Comparison of ENCODE assay signal across 8 cellular contexts in the genomic region with DNA sequence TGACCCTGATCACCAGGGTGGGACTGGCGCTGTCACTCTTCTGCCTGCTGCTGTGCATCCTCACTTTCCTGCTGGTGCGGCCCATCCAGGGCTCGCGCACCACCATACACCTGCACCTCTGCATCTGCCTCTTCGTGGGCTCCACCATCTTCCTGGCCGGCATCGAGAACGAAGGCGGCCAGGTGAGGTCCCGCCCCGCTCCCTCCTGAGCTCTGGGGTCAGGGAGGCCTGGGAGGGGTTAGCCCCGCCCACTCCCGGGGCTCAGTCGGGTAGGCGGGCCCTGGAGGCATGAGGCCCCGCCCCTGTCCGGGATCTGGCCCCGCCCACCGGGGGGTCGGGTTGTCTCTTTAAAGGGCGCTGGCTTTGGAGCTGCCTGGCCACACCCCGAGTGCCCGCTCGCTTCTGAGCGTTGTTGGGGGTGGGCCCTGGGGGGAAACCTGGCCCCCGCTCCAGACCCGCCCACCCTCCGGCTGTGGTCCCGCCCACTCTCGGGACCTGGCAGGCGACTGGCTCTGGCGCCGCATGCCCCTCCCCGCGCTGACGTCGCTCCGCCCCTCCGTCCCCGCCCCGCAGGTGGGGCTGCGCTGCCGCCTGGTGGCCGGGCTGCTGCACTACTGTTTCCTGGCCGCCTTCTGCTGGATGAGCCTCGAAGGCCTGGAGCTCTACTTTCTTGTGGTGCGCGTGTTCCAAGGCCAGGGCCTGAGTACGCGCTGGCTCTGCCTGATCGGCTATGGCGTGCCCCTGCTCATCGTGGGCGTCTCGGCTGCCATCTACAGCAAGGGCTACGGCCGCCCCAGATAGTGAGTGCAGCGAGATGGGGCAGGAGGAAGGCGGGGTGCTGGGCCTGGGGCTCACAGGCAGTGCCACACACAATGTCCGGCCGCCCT. TPM values are rescaled to one million over a fixed set of nuclear protein-coding genes. Genes with fewer than 3 reads are reported as not detected.
DNase-seq lines count a peak whose midpoint lies in the region; ATAC-seq and TF ChIP-seq lines count a peak whose summit lies in the region.

No MANE protein-coding gene starts in this region.

- no peak overlapping the region for H3K18ac ChIP-seq in mesendoderm (ENCODE audit: low read length)

- H2AK5ac ChIP-seq in mesendoderm (ENCODE audit: low read length), result no peak overlapping the region

- CTCF ChIA-PET in activated CD8-positive, alpha-beta memory T cell treated with anti-CD3 and anti-CD28 coated beads, Interleukin-2, amount 10 ng/mL, durations not matched to agents 7 days and 5 days (lab: Charles Lee), result interaction anchor here (0.6 to 14.1 kb wide), 24 partner anchors 10 to 269 kb away, joined by 3 to 211 read pairs (median 6); partner anchors contain the start of genes ADGRE5 and ASF1B

- no peak overlapping the region for H4K8ac ChIP-seq in mesendoderm (ENCODE audit: low read depth, low read length)

- no peaks in the 10 kb centered on the region for H3K4me1 ChIP-seq in endodermal cell (ENCODE audit: control insufficient read depth, insufficient read depth, low read length)
- no peaks in the 10 kb centered on the region for H3K4me1 ChIP-seq in mesendoderm (ENCODE audit: control insufficient read depth, low read depth, low read length)

- peak; percentile 40 for TF ChIP-seq POLR2A in GM18951 (IDR thresholded peaks at IDR 0.05; ENCODE audit: extremely low read depth, insufficient read depth, insufficient read length)

- DNase-seq in AG08395 (ENCODE audit: low spot score), result peak; percentile 93
- peak; percentile 74 to 86 for DNase-seq in NOMO-1 (lab: John Stamatoyannopoulos, UW; ENCODE audit: unreplicated experiment in 2 of 2)
- peak; percentile 94 for DNase-seq in activated CD8-positive, alpha-beta memory T cell treated with anti-CD3 and anti-CD28 coated beads, Interleukin-2, amount 10 ng/mL, durations not matched to agents 7 days and 5 days
- DNase-seq in endodermal cell, result peak; percentile 100
- peak; percentile 99 for DNase-seq in mesendoderm
- peak; percentile 85 for DNase-seq in stimulated activated CD8-positive, alpha-beta memory T cell treated with anti-CD3 and anti-CD28 coated beads, Interleukin-15, amount 100 ng/mL, for 24 hours (ENCODE audit: low read depth)

- peak overlapping the region; percentile 9 for H3K23ac ChIP-seq in mesendoderm (ENCODE audit: low read length)

- H2BK5ac ChIP-seq in mesendoderm (ENCODE audit: low read length), result no peak overlapping the region

- H3K9ac ChIP-seq in endodermal cell (ENCODE audit: extremely low read depth, low read length, poor library complexity, severe bottlenecking), result no peak overlapping the region
- peak overlapping the region; percentile 65 for H3K9ac ChIP-seq in mesendoderm (ENCODE audit: low read length)

- H3K36me3 ChIP-seq in endodermal cell (ENCODE audit: control insufficient read depth, insufficient read depth, low read length), result peaks cover 31% of the 10 kb centered on the region
- H3K36me3 ChIP-seq in mesendoderm (ENCODE audit: control insufficient read depth, insufficient read depth, low read length), result peaks cover 11% of the 10 kb centered on the region

- 1 to 11% methylated on average over 26 to 61 of the region's 61 CpGs for WGBS in endodermal cell (ENCODE audit: insufficient coverage in 1 of 2, insufficient read length in 1 of 2), 2 experiments
- no CpG with 5 or more reads among the region's 61 CpGs for WGBS in mesendoderm (ENCODE audit: extremely low coverage, insufficient coverage, low lambda C conversion rate)

- H3K79me2 ChIP-seq in mesendoderm (ENCODE audit: control insufficient read depth, insufficient read depth, low read length), result no peaks in the 10 kb centered on the region

- no peak overlapping the region for H4K5ac ChIP-seq in mesendoderm (ENCODE audit: low read length)

- no peaks in the 10 kb centered on the region for H3K9me3 ChIP-seq in endodermal cell (ENCODE audit: control insufficient read depth, low read length)

- peak overlapping the region; percentile 52 for H3K27ac Mint-ChIP-seq in activated CD8-positive, alpha-beta memory T cell treated with anti-CD3 and anti-CD28 coated beads, Interleukin-2, amount 10 ng/mL, durations not matched to agents 7 days and 5 days
- H3K27ac Mint-ChIP-seq in endodermal cell, result peak overlapping the region; percentile 92

- H3K27ac ChIP-seq in endodermal cell (ENCODE audit: low read depth, low read length) (peak overlapping the region; percentile 63), mesendoderm (ENCODE audit: low read depth, low read length) (peak overlapping the region; percentile 39)

- no peak overlapping the region for H3K4ac ChIP-seq in mesendoderm (ENCODE audit: low read depth, low read length)

- no peak overlapping the region for H3K4me3 Mint-ChIP-seq in activated CD8-positive, alpha-beta memory T cell treated with anti-CD3 and anti-CD28 coated beads, Interleukin-2, amount 10 ng/mL, durations not matched to agents 7 days and 5 days
- peak overlapping the region; percentile 53 for H3K4me3 Mint-ChIP-seq in endodermal cell

- H3K27me3 Mint-ChIP-seq in activated CD8-positive, alpha-beta memory T cell treated with anti-CD3 and anti-CD28 coated beads, Interleukin-2, amount 10 ng/mL, durations not matched to agents 7 days and 5 days, result no peaks in the 10 kb centered on the region
- H3K27me3 Mint-ChIP-seq in endodermal cell (ENCODE audit: insufficient read depth), result no peaks in the 10 kb centered on the region

- peaks cover 38% of the 10 kb centered on the region for H3K4me1 Mint-ChIP-seq in activated CD8-positive, alpha-beta memory T cell treated with anti-CD3 and anti-CD28 coated beads, Interleukin-2, amount 10 ng/mL, durations not matched to agents 7 days and 5 days
- peaks cover 3% of the 10 kb centered on the region for H3K4me1 Mint-ChIP-seq in endodermal cell

- H3K36me3 Mint-ChIP-seq in activated CD8-positive, alpha-beta memory T cell treated with anti-CD3 and anti-CD28 coated beads, Interleukin-2, amount 10 ng/mL, durations not matched to agents 7 days and 5 days, result peaks cover 72% of the 10 kb centered on the region
- peaks cover 32% of the 10 kb centered on the region for H3K36me3 Mint-ChIP-seq in endodermal cell (ENCODE audit: low read depth)

- H3K79me1 ChIP-seq in mesendoderm (ENCODE audit: low read length), result no peaks in the 10 kb centered on the region

- H2BK120ac ChIP-seq in mesendoderm (ENCODE audit: low read depth, low read length), result no peak overlapping the region

- H3K4me2 ChIP-seq in mesendoderm (ENCODE audit: low read length), result peak overlapping the region; percentile 92

- TF ChIP-seq CTCF in endodermal cell (conservative IDR thresholded peaks at IDR 0.05), result peak; percentile 97

- no peak overlapping the region for H2BK15ac ChIP-seq in mesendoderm (replicated peaks; ENCODE audit: low read depth)

- H3K27me3 ChIP-seq in endodermal cell (ENCODE audit: control insufficient read depth, insufficient read depth, low read length, poor library complexity, severe bottlenecking), result no peaks in the 10 kb centered on the region
- H3K27me3 ChIP-seq in mesendoderm (ENCODE audit: insufficient read depth, low read length, poor library complexity), result no peaks in the 10 kb centered on the region

- in situ Hi-C loops in GM18951 (cut with MboI; ENCODE audit: low sequenced_read_pairs, unreplicated experiment), result no loop called here

- H3K56ac ChIP-seq in mesendoderm (ENCODE audit: low read length), result peak overlapping the region; percentile 86

- no peaks in the 10 kb centered on the region for H3K9me3 Mint-ChIP-seq in activated CD8-positive, alpha-beta memory T cell treated with anti-CD3 and anti-CD28 coated beads, Interleukin-2, amount 10 ng/mL, durations not matched to agents 7 days and 5 days (ENCODE audit: low read depth)
- no peaks in the 10 kb centered on the region for H3K9me3 Mint-ChIP-seq in endodermal cell

- H3K4me3 ChIP-seq in endodermal cell (ENCODE audit: low read length) (peak overlapping the region; percentile 65), mesendoderm (ENCODE audit: low read length) (no peak overlapping the region)

- ATAC-seq in HG03442 (IDR thresholded peaks at IDR 0.05; ENCODE audit: unreplicated experiment), result peak; percentile 54
- ATAC-seq in activated CD8-positive, alpha-beta memory T cell treated with anti-CD3 and anti-CD28 coated beads, Interleukin-2, amount 10 ng/mL, durations not matched to agents 7 days and 5 days, result peak; percentile 80

RNA-seq across cellular contexts. Expression of gene DDX39A, which starts 13.1 kb away (rescaled TPM):
- 100 to 1,000 TPM; 273 to 311 TPM for total RNA-seq in activated CD8-positive, alpha-beta memory T cell treated with anti-CD3 and anti-CD28 coated beads, Interleukin-2, amount 10 ng/mL, durations not matched to agents 7 days and 5 days
- 10 to 100 TPM; 82.5 to 86.1 TPM for total RNA-seq in endodermal cell
- 96.1 TPM for polyA plus RNA-seq in endodermal cell (2013, experiment 1 of 2)
- 90.8 TPM for polyA plus RNA-seq in endodermal cell (2013, experiment 2 of 2)
- 147 TPM for polyA plus RNA-seq in mesendoderm (2013, experiment 1 of 2)
- 152 TPM for polyA plus RNA-seq in mesendoderm (2013, experiment 2 of 2)

RNA-seq across cellular contexts. Expression of gene ADGRE5, which starts 24.8 kb away (rescaled TPM):
- 100 to 1,000 TPM; 276 to 311 TPM for total RNA-seq in activated CD8-positive, alpha-beta memory T cell treated with anti-CD3 and anti-CD28 coated beads, Interleukin-2, amount 10 ng/mL, durations not matched to agents 7 days and 5 days
- total RNA-seq in endodermal cell, result 1 to 10 TPM in 1 of 2 donors, under 1 TPM in 1; 0.60 to 1.2 TPM
- 2.8 TPM for polyA plus RNA-seq in endodermal cell (2013, experiment 1 of 2)
- 2.3 TPM for polyA plus RNA-seq in endodermal cell (2013, experiment 2 of 2)
- 1.4 TPM for polyA plus RNA-seq in mesendoderm (2013, experiment 1 of 2)
- 1.7 TPM for polyA plus RNA-seq in mesendoderm (2013, experiment 2 of 2)

RNA-seq across cellular contexts. Expression of gene PKN1, which starts 27.1 kb away (rescaled TPM):
- total RNA-seq in activated CD8-positive, alpha-beta memory T cell treated with anti-CD3 and anti-CD28 coated beads, Interleukin-2, amount 10 ng/mL, durations not matched to agents 7 days and 5 days, result 100 to 1,000 TPM; 224 to 236 TPM
- 100 to 1,000 TPM; 103 to 141 TPM for total RNA-seq in endodermal cell
- polyA plus RNA-seq in endodermal cell (2013, experiment 1 of 2), result 89.7 TPM
- 76.1 TPM for polyA plus RNA-seq in endodermal cell (2013, experiment 2 of 2)
- 35.9 TPM for polyA plus RNA-seq in mesendoderm (2013, experiment 1 of 2)
- 37.9 TPM for polyA plus RNA-seq in mesendoderm (2013, experiment 2 of 2)

Comparison
In these comparisons a context has a peak if more than half of its experiments do, and no peak if none do; other contexts are left out.
1. RNA of gene ADGRE5, which starts 24.8 kb away (total RNA-seq): 276 to 311 TPM in activated CD8-positive, alpha-beta memory T cell treated with anti-CD3 and anti-CD28 coated beads, Interleukin-2, amount 10 ng/mL, durations not matched to agents 7 days and 5 days; 0.60 to 1.2 TPM in endodermal cell; every median in the first group is over 100 times any median in the second.
2. Peak in every context shown above with its lines, with median percentiles within 50 percentile points of each other: DNase-seq.